In genomic region chr14:21308132-21308478, GRCh38 we compare ENCODE assay signal across 8 cellular contexts. TPM values are rescaled to one million over a fixed set of nuclear protein-coding genes. Genes with fewer than 3 reads are reported as not detected.
DNase-seq lines count a peak whose midpoint lies in the region; ATAC-seq lines count a peak whose summit lies in the region.

No MANE protein-coding gene starts in this region.

- H2BK120ac ChIP-seq in neuronal stem cell (ENCODE audit: low read depth, low read length) = no peak overlapping the region

- peak in 1 of 2 donors; percentile 1 for ATAC-seq in activated T-cell treated with anti-CD3 and anti-CD28 coated beads, Interleukin-2, amount 50 U/mL, for 4 hours
- no peak for ATAC-seq in effector memory CD8-positive, alpha-beta T cell (replicated peaks)

- peak overlapping the region; percentile 79 for H3K4me3 Mint-ChIP-seq in activated T-cell treated with anti-CD3 and anti-CD28 coated beads, Interleukin-2, amount 50 U/mL, for 4 hours
- H3K4me3 Mint-ChIP-seq in effector memory CD8-positive, alpha-beta T cell = peak overlapping the region; percentile 65 to 75

- H4K8ac ChIP-seq in neuronal stem cell (ENCODE audit: low read depth, low read length) = no peak overlapping the region

- H3K23ac ChIP-seq in neuronal stem cell (ENCODE audit: low read depth, low read length, poor library complexity) = no peak overlapping the region

- H3K27ac Mint-ChIP-seq in effector memory CD8-positive, alpha-beta T cell = peak overlapping the region; percentile 47 to 81

- peak overlapping the region in 1 of 2 donors; percentile 21 for H3K4me3 ChIP-seq in neuronal stem cell (ENCODE audit: low read length in 2 of 2)

- no peak overlapping the region for H3K18ac ChIP-seq in neuronal stem cell (ENCODE audit: low read length)

- H3K79me1 ChIP-seq in neuronal stem cell (ENCODE audit: low read depth, low read length) = no peaks in the 10 kb centered on the region

- no peak overlapping the region for H2BK5ac ChIP-seq in neuronal stem cell (ENCODE audit: low read length)

- no peaks in the 10 kb centered on the region for H3K9me3 Mint-ChIP-seq in activated T-cell treated with anti-CD3 and anti-CD28 coated beads, Interleukin-2, amount 50 U/mL, for 4 hours
- no peaks in the 10 kb centered on the region for H3K9me3 Mint-ChIP-seq in effector memory CD8-positive, alpha-beta T cell

- no peak overlapping the region for H3K4ac ChIP-seq in neuronal stem cell (ENCODE audit: low read length)

- no peaks in the 10 kb centered on the region for H3K36me3 ChIP-seq in neuronal stem cell (replicated peaks in 1 of 2; ENCODE audit: control insufficient read depth in 2 of 2, insufficient read depth in 2 of 2, low read length in 2 of 2)

- no peaks in the 10 kb centered on the region for H3K36me3 Mint-ChIP-seq in activated T-cell treated with anti-CD3 and anti-CD28 coated beads, Interleukin-2, amount 50 U/mL, for 4 hours (ENCODE audit: insufficient read depth)
- H3K36me3 Mint-ChIP-seq in effector memory CD8-positive, alpha-beta T cell (ENCODE audit: insufficient read depth) = peaks cover 5% of the 10 kb centered on the region

- H2BK12ac ChIP-seq in neuronal stem cell (ENCODE audit: low read length) = no peak overlapping the region

- DNase-seq in activated T-cell treated with anti-CD3 and anti-CD28 coated beads, Interleukin-2, amount 50 U/mL, for 4 hours = no peak
- DNase-seq in activated T-cell treated with anti-CD3 and anti-CD28 coated beads for 4 hours (no peak), HuH-7.5 (ENCODE audit: low spot score) (peak; percentile 43), neuronal stem cell (ENCODE audit: low spot score) (no peak)
- DNase-seq in effector memory CD8-positive, alpha-beta T cell = no peak
- DNase-seq in stimulated activated CD4-positive, alpha-beta T cell treated with anti-CD3 and anti-CD28 coated beads, Interleukin-4, amount 100 ng/mL, for 4 hours = no peak
- DNase-seq in stimulated activated CD4-positive, alpha-beta T cell treated with anti-CD3 and anti-CD28 coated beads, Interleukin-2, amount 100 ng/mL, for 24 hours = no peak
- DNase-seq in activated effector memory CD4-positive, alpha-beta T cell treated with anti-CD3 and anti-CD28 coated beads, Interleukin-2, amount 50 U/mL, for 16 hours = no peak

- H2AFZ ChIP-seq in neuronal stem cell (ENCODE audit: low read length) = peak overlapping the region; percentile 84

- peaks cover 23% of the 10 kb centered on the region for H3K4me1 Mint-ChIP-seq in activated T-cell treated with anti-CD3 and anti-CD28 coated beads, Interleukin-2, amount 50 U/mL, for 4 hours (ENCODE audit: low read depth)
- H3K4me1 Mint-ChIP-seq in effector memory CD8-positive, alpha-beta T cell (ENCODE audit: low read depth in 2 of 2) = peaks cover 11 to 15% of the 10 kb centered on the region in 2 donors

- no peaks in the 10 kb centered on the region for H3K9me3 ChIP-seq in neuronal stem cell (replicated peaks in 1 of 2; ENCODE audit: control insufficient read depth in 2 of 2, insufficient read depth in 1 of 2, low read depth in 1 of 2, low read length in 2 of 2)

- no peak overlapping the region for H3K14ac ChIP-seq in neuronal stem cell (ENCODE audit: low read length)

- peak overlapping the region; percentile 59 for H3K4me2 ChIP-seq in neuronal stem cell (ENCODE audit: insufficient read depth, low read length, poor library complexity, severe bottlenecking)

- H3K27ac ChIP-seq in neuronal stem cell (replicated peaks; ENCODE audit: low read length) = no peak overlapping the region

- H3K27me3 ChIP-seq in neuronal stem cell (ENCODE audit: control insufficient read depth in 3 of 3, insufficient read depth in 3 of 3, low read depth in 1 of 3, low read length in 3 of 3) = peaks cover 0 to 3% (median 0%) of the 10 kb centered on the region in 3 experiments

- no peak overlapping the region for H4K91ac ChIP-seq in neuronal stem cell (ENCODE audit: low read depth, low read length, poor library complexity)

- H2BK15ac ChIP-seq in neuronal stem cell (ENCODE audit: low read length) = no peak overlapping the region

- no peaks in the 10 kb centered on the region for H3K27me3 Mint-ChIP-seq in activated T-cell treated with anti-CD3 and anti-CD28 coated beads, Interleukin-2, amount 50 U/mL, for 4 hours (ENCODE audit: low read depth)
- H3K27me3 Mint-ChIP-seq in effector memory CD8-positive, alpha-beta T cell = peaks cover 2 to 10% of the 10 kb centered on the region in 2 donors

- no peak overlapping the region for H2AK5ac ChIP-seq in neuronal stem cell (ENCODE audit: low read depth, low read length)

- H3K9ac ChIP-seq in neuronal stem cell (ENCODE audit: low read depth, low read length, poor library complexity) = no peak overlapping the region

- peaks cover 0 to 1% of the 10 kb centered on the region in 2 donors for H3K4me1 ChIP-seq in neuronal stem cell (ENCODE audit: control insufficient read depth in 2 of 2, insufficient read depth in 1 of 2, low read depth in 1 of 2, low read length in 2 of 2)

RNA-seq across cellular contexts. Expression of gene RPGRIP1, which starts 28.2 kb away (rescaled TPM):
- total RNA-seq in activated T-cell treated with anti-CD3 and anti-CD28 coated beads, Interleukin-2, amount 50 U/mL, for 4 hours = under 1 TPM in 2 of 3 donors, not detected in 1; 0.08 to 0.35 TPM
- polyA plus RNA-seq in neuronal stem cell (2013, experiment 1 of 2) = not detected
- polyA plus RNA-seq in neuronal stem cell (2013, experiment 2 of 2) = not detected

RNA-seq across cellular contexts. Expression of gene HNRNPC, which starts 38.9 kb away (rescaled TPM):
- total RNA-seq in activated T-cell treated with anti-CD3 and anti-CD28 coated beads, Interleukin-2, amount 50 U/mL, for 4 hours = 1,000 to 10,000 TPM; 1,181 to 1,256 (median 1,185) TPM
- polyA plus RNA-seq in neuronal stem cell (2013, experiment 1 of 2) = 1,431 TPM
- polyA plus RNA-seq in neuronal stem cell (2013, experiment 2 of 2) = 1,443 TPM
